8 cellular contexts compared by ENCODE assay signal in genomic region chr12:120649442-120650248, GRCh38. TPM values are rescaled to one million over a fixed set of nuclear protein-coding genes. Genes with fewer than 3 reads are reported as not detected.
DNase-seq lines count a peak whose midpoint lies in the region; ATAC-seq, FAIRE-seq and TF ChIP-seq lines count a peak whose summit lies in the region.

No MANE protein-coding gene starts in this region.

- H3K4me2 ChIP-seq in HepG2 (ENCODE audit: low read depth, low read length): peak overlapping the region; percentile 83

- H3K9me3 Mint-ChIP-seq in activated naive CD8-positive, alpha-beta T cell (ENCODE audit: low read depth): no peaks in the 10 kb centered on the region
- H3K9me3 Mint-ChIP-seq in activated naive CD8-positive, alpha-beta T cell treated with anti-CD3 and anti-CD28 coated beads, Interleukin-2, amount 50 U/mL, for 24 hours: no peaks in the 10 kb centered on the region
- no peaks in the 10 kb centered on the region for H3K9me3 Mint-ChIP-seq in WTC11

- no peaks in the 10 kb centered on the region for H3K36me3 Mint-ChIP-seq in activated naive CD8-positive, alpha-beta T cell
- H3K36me3 Mint-ChIP-seq in activated naive CD8-positive, alpha-beta T cell treated with anti-CD3 and anti-CD28 coated beads, Interleukin-2, amount 50 U/mL, for 24 hours (ENCODE audit: low read depth): no peaks in the 10 kb centered on the region
- H3K36me3 Mint-ChIP-seq in WTC11: no peaks in the 10 kb centered on the region

- TF ChIP-seq CTCF in WTC11 (IDR thresholded peaks at IDR 0.05): no peak; the same call in 1 of the 2 replicates
- no peak for TF ChIP-seq CTCF in HepG2 (CRISPR knock-in tag; IDR thresholded peaks at IDR 0.05)

- H3K4me1 ChIP-seq in HepG2 (ENCODE audit: insufficient read depth, low read length) (peaks cover 13% of the 10 kb centered on the region), aorta (ENCODE audit: control insufficient read depth in 1 of 2, insufficient read depth in 2 of 2, low read length in 2 of 2) (no peaks in the 10 kb centered on the region)

- DNase-seq in activated naive CD8-positive, alpha-beta T cell treated with anti-CD3 and anti-CD28 coated beads, Interleukin-2, amount 50 U/mL, for 24 hours: no peak
- DNase-seq in WTC11 (ENCODE audit: low spot score) (peak; percentile 28), HepG2 (ENCODE audit: low spot score) (no peak), aorta (peak in 1 of 2 donors; percentile 60), ACHN (no peak), NCI-H2107 (lab: John Stamatoyannopoulos, UW) (no peak)
- no peak for DNase-seq in stimulated activated CD4-positive, alpha-beta T cell treated with anti-CD3 and anti-CD28 coated beads, Interleukin-2, amount 100 ng/mL, for 24 hours

- BruUV-seq in HepG2 (replicated peaks; lab: Mats Ljungman, UMichigan): no TSS peak

- H4K20me1 ChIP-seq in HepG2 (ENCODE audit: insufficient read depth, low read length): no peaks in the 10 kb centered on the region

- FAIRE-seq in HepG2 (lab: Jason Lieb, UNC): no peak

- peaks cover 26% of the 10 kb centered on the region for H3K27me3 Mint-ChIP-seq in activated naive CD8-positive, alpha-beta T cell
- peaks cover 57% of the 10 kb centered on the region for H3K27me3 Mint-ChIP-seq in activated naive CD8-positive, alpha-beta T cell treated with anti-CD3 and anti-CD28 coated beads, Interleukin-2, amount 50 U/mL, for 24 hours
- no peaks in the 10 kb centered on the region; the same call in 1 of the 2 replicates for H3K27me3 Mint-ChIP-seq in WTC11 (ENCODE audit: low read depth)

- H3K9me3 ChIP-seq in HepG2 (ENCODE audit: low read length): no peaks in the 10 kb centered on the region
- H3K9me3 ChIP-seq in aorta (ENCODE audit: control insufficient read depth, low read length): no peaks in the 10 kb centered on the region

- H3K4me3 Mint-ChIP-seq in activated naive CD8-positive, alpha-beta T cell: peak overlapping the region; percentile 42
- H3K4me3 Mint-ChIP-seq in activated naive CD8-positive, alpha-beta T cell treated with anti-CD3 and anti-CD28 coated beads, Interleukin-2, amount 50 U/mL, for 24 hours: no peak overlapping the region
- H3K4me3 Mint-ChIP-seq in WTC11: peak overlapping the region; percentile 69

- no peak for TF ChIP-seq RAD21 in HepG2 (CRISPR knock-in tag; IDR thresholded peaks at IDR 0.05)

- no peaks in the 10 kb centered on the region for H3K36me3 ChIP-seq in HepG2 (replicated peaks in 1 of 2; ENCODE audit: control insufficient read depth in 1 of 2, insufficient read depth in 2 of 2, low read length in 2 of 2)
- no peaks in the 10 kb centered on the region for H3K36me3 ChIP-seq in aorta (ENCODE audit: control insufficient read depth in 1 of 2, insufficient read depth in 2 of 2, low read length in 1 of 2)

- no peak for TF ChIP-seq POLR2A in HepG2 (IDR thresholded peaks at IDR 0.05; ENCODE audit: insufficient read depth in 1 of 2, low read depth in 2 of 2, low read length in 2 of 2)

- no peak for TF ChIP-seq EP300 in HepG2 (IDR thresholded peaks at IDR 0.05; ENCODE audit: low read depth in 2 of 2, low read length in 2 of 2)
- no peak for TF ChIP-seq EP300 in HepG2 (CRISPR knock-in tag; IDR thresholded peaks at IDR 0.05; ENCODE audit: borderline replicate concordance)

- CTCF ChIA-PET in WTC11 (lab: Charles Lee) (interaction anchor here (0.5 to 3.9 kb wide), 55 partner anchors 8 to 356 kb away, joined by 3 to 115 read pairs (median 5); partner anchors contain the start of genes CABP1, MLEC, POP5 and UNC119B), HepG2 (lab: Yijun Ruan, JAX; ENCODE audit: low intra/inter-chr PET ratio, low total read pairs) (interaction anchor here (0.8 to 2.5 kb wide), 2 partner anchors 64 to 66 kb away, joined by 4 to 18 read pairs; no protein-coding TSS in a partner anchor)

- in situ Hi-C loops in HepG2 (cut with HindIII; ENCODE audit: extremely low pct_ligation_motif_present, low pct_unique_long_range_greater_than_20kb): loop anchor here (5.0 kb wide), 2 partner anchors 63 to 67 kb away; partner anchors contain the start of genes POP5 and UNC119B
- in situ Hi-C loops in ACHN (cut with HindIII; ENCODE audit: low pct_ligation_motif_present, low pct_unique_long_range_greater_than_20kb, low sequenced_read_pairs): no loop called here

- no peak overlapping the region for H3K9ac ChIP-seq in HepG2 (ENCODE audit: insufficient read depth, low read depth, low read length)

- no peak for ATAC-seq in activated naive CD8-positive, alpha-beta T cell treated with anti-CD3 and anti-CD28 coated beads, Interleukin-2, amount 50 U/mL, for 24 hours
- peak; percentile 11 for ATAC-seq in WTC11
- no peak for ATAC-seq in HepG2
- peak; percentile 5 for ATAC-seq in aorta (ENCODE audit: low FRiP score)

- no peak overlapping the region for H3K27ac Mint-ChIP-seq in activated naive CD8-positive, alpha-beta T cell
- H3K27ac Mint-ChIP-seq in activated naive CD8-positive, alpha-beta T cell treated with anti-CD3 and anti-CD28 coated beads, Interleukin-2, amount 50 U/mL, for 24 hours: no peak overlapping the region
- peak overlapping the region; percentile 64; the same call in 1 of the 2 replicates for H3K27ac Mint-ChIP-seq in WTC11

- no peak overlapping the region for H2AFZ ChIP-seq in HepG2 (ENCODE audit: low read length)

- no peaks in the 10 kb centered on the region for H3K79me2 ChIP-seq in HepG2 (ENCODE audit: insufficient read depth, low read length)

- POLR2A ChIA-PET in WTC11 (lab: Charles Lee) (interaction anchor here (0.5 to 1.6 kb wide), 5 partner anchors 13 to 356 kb away, joined by 3 to 4 read pairs (median 3); partner anchors contain the start of gene POP5), HepG2 (lab: Yijun Ruan, JAX) (interaction anchor here (1.1 to 2.1 kb wide), 4 partner anchors 11 to 68 kb away, joined by 3 to 8 read pairs (median 4); partner anchors contain the start of genes MLEC and POP5)

- WGBS in HepG2 (ENCODE audit: low lambda C conversion rate): 14% methylated on average over 20 of the region's 33 CpGs
- 3 to 11% methylated on average over 31 to 33 of the region's 33 CpGs for WGBS in aorta, 2 donors

- peaks cover 5 to 73% of the 10 kb centered on the region in 2 experiments; a peak in 4 of 5 replicates for H3K27me3 ChIP-seq in HepG2 (ENCODE audit: control insufficient read depth in 1 of 2, insufficient read depth in 2 of 2, low read length in 2 of 2)
- H3K27me3 ChIP-seq in aorta (ENCODE audit: control insufficient read depth in 1 of 2, insufficient read depth in 2 of 2, low read length in 1 of 2): no peaks in the 10 kb centered on the region

- peaks cover 11% of the 10 kb centered on the region for H3K4me1 Mint-ChIP-seq in activated naive CD8-positive, alpha-beta T cell (ENCODE audit: low read depth)
- H3K4me1 Mint-ChIP-seq in activated naive CD8-positive, alpha-beta T cell treated with anti-CD3 and anti-CD28 coated beads, Interleukin-2, amount 50 U/mL, for 24 hours: peaks cover 16% of the 10 kb centered on the region
- H3K4me1 Mint-ChIP-seq in WTC11: peaks cover 43% of the 10 kb centered on the region

- H3K4me3 ChIP-seq in HepG2 (replicated peaks in 1 of 3; ENCODE audit: insufficient read depth in 1 of 3, low read depth in 2 of 3, low read length in 3 of 3) (peak overlapping the region in 1 of 3 experiments; percentile 60; a peak in 1 of 6 replicates), aorta (ENCODE audit: low read length in 2 of 2) (no peak overlapping the region)

- H3K27ac ChIP-seq in HepG2 (ENCODE audit: extremely low read length, insufficient read depth, low read length) (no peak overlapping the region), aorta (ENCODE audit: low read depth in 1 of 2, low read length in 2 of 2) (no peak overlapping the region)

- intact Hi-C loops in HepG2 (cut with micrococcal nuclease; ENCODE audit: unreplicated experiment): loop anchor here (1.0 to 5.0 kb wide), 3 partner anchors 38 to 66 kb away; partner anchors contain the start of gene MLEC
- intact Hi-C loops in aorta (cut with DNase I): loop anchor here (2.0 to 5.0 kb wide), 6 partner anchors 35 to 323 kb away; partner anchors contain the start of genes POP5 (in 2 of the 2) and UNC119B (in 2 of the 2)

RNA-seq across cellular contexts. Expression of gene CABP1, which starts 9.2 kb away (rescaled TPM):
- total RNA-seq in WTC11 (2021): 10.1 to 14.1 TPM (median 10.7 TPM) in 3 replicates
- total RNA-seq in HepG2 (2016; rRNA removed; fragmentation: Illumina TruSeq; extraction: Trizol): not detected in 2 replicates
- total RNA-seq in HepG2 (2016; cell fraction: cytosol; rRNA removed; fragmentation: Illumina TruSeq; extraction: Trizol; ENCODE audit: low read depth): not detected in 2 replicates
- total RNA-seq in HepG2 (2016; cell fraction: insoluble cytoplasmic fraction; rRNA removed; fragmentation: Illumina TruSeq; extraction: Trizol): not detected in 2 replicates
- total RNA-seq in HepG2 (2016; cell fraction: membrane; rRNA removed; fragmentation: Illumina TruSeq; extraction: Trizol): not detected in 2 replicates
- total RNA-seq in HepG2 (2016; cell fraction: nucleus; rRNA removed; fragmentation: Illumina TruSeq; extraction: Trizol): not detected in 2 replicates
- polyA plus RNA-seq in HepG2 (2011; rRNA removed): not detected in 2 replicates
- polyA plus RNA-seq in HepG2 (2011; cell fraction: cytosol; rRNA removed): 0.03 and 0.04 TPM in 2 replicates
- not detected in 2 replicates for polyA plus RNA-seq in HepG2 (2011; cell fraction: nucleus; rRNA removed)
- 0.07 TPM in 1 of 2 replicates, not detected in the other for polyA plus RNA-seq in HepG2 (2012)
- not detected in 2 replicates for polyA plus RNA-seq in HepG2 (2016; cell fraction: cytosol; fragmentation: Illumina TruSeq; extraction: Trizol; ENCODE audit: low read depth)
- polyA plus RNA-seq in HepG2 (2016; cell fraction: insoluble cytoplasmic fraction; fragmentation: Illumina TruSeq; extraction: Trizol; ENCODE audit: low read depth): not detected in 2 replicates
- polyA plus RNA-seq in HepG2 (2016; cell fraction: membrane; fragmentation: Illumina TruSeq; extraction: Trizol; ENCODE audit: low read depth): not detected in 2 replicates
- not detected in 2 replicates for polyA plus RNA-seq in HepG2 (2016; cell fraction: nucleus; fragmentation: Illumina TruSeq; extraction: Trizol; ENCODE audit: insufficient read depth, low read depth)
- polyA minus RNA-seq in HepG2 (2011; rRNA and poly(A)+ RNA removed; ENCODE audit: low replicate concordance): 0.22 TPM in 1 of 2 replicates, not detected in the other
- polyA minus RNA-seq in HepG2 (2011; cell fraction: cytosol; rRNA and poly(A)+ RNA removed): not detected in 2 replicates
- not detected in 2 replicates for polyA minus RNA-seq in HepG2 (2011; cell fraction: nucleus; rRNA and poly(A)+ RNA removed)
- total RNA-seq in aorta: 1 to 10 TPM; 1.7 to 3.0 TPM
- polyA plus RNA-seq in aorta: 1 to 10 TPM in 1 of 2 donors, not detected in 1; 1.7 TPM

RNA-seq across cellular contexts. Expression of gene MLEC, which starts 37.3 kb away (rescaled TPM):
- 221 to 278 TPM (median 253 TPM) in 3 replicates for total RNA-seq in WTC11 (2021)
- total RNA-seq in HepG2 (2016; rRNA removed; fragmentation: Illumina TruSeq; extraction: Trizol): 95.5 and 156 TPM in 2 replicates
- total RNA-seq in HepG2 (2016; cell fraction: cytosol; rRNA removed; fragmentation: Illumina TruSeq; extraction: Trizol; ENCODE audit: low read depth): 31.1 and 43.3 TPM in 2 replicates
- 92.5 and 153 TPM in 2 replicates for total RNA-seq in HepG2 (2016; cell fraction: insoluble cytoplasmic fraction; rRNA removed; fragmentation: Illumina TruSeq; extraction: Trizol)
- 74.8 and 84.9 TPM in 2 replicates for total RNA-seq in HepG2 (2016; cell fraction: membrane; rRNA removed; fragmentation: Illumina TruSeq; extraction: Trizol)
- total RNA-seq in HepG2 (2016; cell fraction: nucleus; rRNA removed; fragmentation: Illumina TruSeq; extraction: Trizol): 133 and 164 TPM in 2 replicates
- 35.3 and 49.8 TPM in 2 replicates for polyA plus RNA-seq in HepG2 (2011; rRNA removed)
- polyA plus RNA-seq in HepG2 (2011; cell fraction: cytosol; rRNA removed): 26.8 and 37.8 TPM in 2 replicates
- polyA plus RNA-seq in HepG2 (2011; cell fraction: nucleus; rRNA removed): 18.9 and 25.8 TPM in 2 replicates
- 53.8 and 55.5 TPM in 2 replicates for polyA plus RNA-seq in HepG2 (2012)
- 50.6 and 60.4 TPM in 2 replicates for polyA plus RNA-seq in HepG2 (2016; cell fraction: cytosol; fragmentation: Illumina TruSeq; extraction: Trizol; ENCODE audit: low read depth)
- 79.3 and 82.1 TPM in 2 replicates for polyA plus RNA-seq in HepG2 (2016; cell fraction: insoluble cytoplasmic fraction; fragmentation: Illumina TruSeq; extraction: Trizol; ENCODE audit: low read depth)
- 61.3 and 75.0 TPM in 2 replicates for polyA plus RNA-seq in HepG2 (2016; cell fraction: membrane; fragmentation: Illumina TruSeq; extraction: Trizol; ENCODE audit: low read depth)
- polyA plus RNA-seq in HepG2 (2016; cell fraction: nucleus; fragmentation: Illumina TruSeq; extraction: Trizol; ENCODE audit: insufficient read depth, low read depth): 177 and 196 TPM in 2 replicates
- polyA minus RNA-seq in HepG2 (2011; rRNA and poly(A)+ RNA removed; ENCODE audit: low replicate concordance): 39.9 and 58.9 TPM in 2 replicates
- 37.0 and 60.4 TPM in 2 replicates for polyA minus RNA-seq in HepG2 (2011; cell fraction: cytosol; rRNA and poly(A)+ RNA removed)
- polyA minus RNA-seq in HepG2 (2011; cell fraction: nucleus; rRNA and poly(A)+ RNA removed): 19.3 and 30.8 TPM in 2 replicates
- total RNA-seq in aorta: 10 to 100 TPM; 67.4 to 92.0 TPM
- polyA plus RNA-seq in aorta: 10 to 100 TPM; 19.7 to 27.7 TPM

Comparison
In these comparisons a context has a peak if more than half of its experiments do, and no peak if none do; other contexts are left out.
1. ATAC-seq: peak in WTC11 (single experiment) and aorta (single experiment); none in activated naive CD8-positive, alpha-beta T cell treated with anti-CD3 and anti-CD28 coated beads, Interleukin-2, amount 50 U/mL, for 24 hours (single experiment) and HepG2 (single experiment).